1 cellular context compared by ENCODE assay signal in the genomic region with DNA sequence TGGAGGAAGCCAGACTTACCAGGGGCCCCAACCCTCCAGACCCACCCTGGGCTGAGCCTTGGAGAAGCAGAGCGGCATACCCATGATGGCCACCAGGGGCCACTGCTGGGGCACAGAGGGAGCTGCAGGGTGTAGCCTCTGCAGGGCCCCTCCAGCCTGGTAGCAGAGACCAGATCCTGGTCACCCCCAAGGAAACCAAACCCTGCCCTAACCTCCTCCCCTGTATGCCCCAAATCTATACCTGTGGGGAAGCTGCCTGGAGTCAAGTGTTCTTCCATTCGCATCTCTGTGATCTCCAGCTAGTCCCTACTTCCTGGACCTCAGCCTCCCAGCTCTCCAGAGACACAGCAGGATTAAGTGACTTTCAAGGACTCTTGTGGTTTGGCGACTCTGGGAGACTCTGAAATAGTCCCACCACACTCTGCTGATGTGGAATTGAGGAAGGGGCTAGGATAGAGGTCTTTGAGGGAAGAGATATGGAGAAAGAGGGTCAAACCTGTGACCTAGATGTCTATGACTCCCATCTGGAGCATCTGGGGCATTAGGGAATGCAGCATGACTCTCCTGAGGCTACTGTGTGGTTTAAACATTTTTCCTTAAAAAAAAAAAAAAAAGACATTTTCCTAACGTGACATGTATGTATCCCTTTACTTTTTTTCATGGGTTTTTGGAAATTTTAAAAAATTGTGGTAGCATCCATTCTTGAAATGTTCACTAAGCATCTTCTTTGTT.
TF ChIP-seq lines count a peak whose summit lies in the region.

No MANE protein-coding gene starts in this region.

TF ChIP-seq in K562, 482 proteins besides CTCF, POLR2A, EP300 and RAD21 (continued from another document and continues in another):
- TF ChIP-seq, protein P1, sequence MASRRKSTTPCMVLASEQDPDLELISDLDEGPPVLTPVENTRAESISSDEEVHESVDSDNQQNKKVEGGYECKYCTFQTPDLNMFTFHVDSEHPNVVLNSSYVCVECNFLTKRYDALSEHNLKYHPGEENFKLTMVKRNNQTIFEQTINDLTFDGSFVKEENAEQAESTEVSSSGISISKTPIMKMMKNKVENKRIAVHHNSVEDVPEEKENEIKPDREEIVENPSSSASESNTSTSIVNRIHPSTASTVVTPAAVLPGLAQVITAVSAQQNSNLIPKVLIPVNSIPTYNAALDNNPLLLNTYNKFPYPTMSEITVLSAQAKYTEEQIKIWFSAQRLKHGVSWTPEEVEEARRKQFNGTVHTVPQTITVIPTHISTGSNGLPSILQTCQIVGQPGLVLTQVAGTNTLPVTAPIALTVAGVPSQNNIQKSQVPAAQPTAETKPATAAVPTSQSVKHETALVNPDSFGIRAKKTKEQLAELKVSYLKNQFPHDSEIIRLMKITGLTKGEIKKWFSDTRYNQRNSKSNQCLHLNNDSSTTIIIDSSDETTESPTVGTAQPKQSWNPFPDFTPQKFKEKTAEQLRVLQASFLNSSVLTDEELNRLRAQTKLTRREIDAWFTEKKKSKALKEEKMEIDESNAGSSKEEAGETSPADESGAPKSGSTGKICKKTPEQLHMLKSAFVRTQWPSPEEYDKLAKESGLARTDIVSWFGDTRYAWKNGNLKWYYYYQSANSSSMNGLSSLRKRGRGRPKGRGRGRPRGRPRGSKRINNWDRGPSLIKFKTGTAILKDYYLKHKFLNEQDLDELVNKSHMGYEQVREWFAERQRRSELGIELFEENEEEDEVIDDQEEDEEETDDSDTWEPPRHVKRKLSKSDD (conservative IDR thresholded peaks at IDR 0.05; ENCODE audit: low read length): no peak
- 0 out of 2 replicates have a peak, but pooled peaks have one; percentile 49 for TF ChIP-seq RHOXF2B (CRISPR knock-in tag; conservative IDR thresholded peaks at IDR 0.05)
- TF ChIP-seq GABPB2 (CRISPR knock-in tag; conservative IDR thresholded peaks at IDR 0.05): no peak
- TF ChIP-seq, protein P2, sequence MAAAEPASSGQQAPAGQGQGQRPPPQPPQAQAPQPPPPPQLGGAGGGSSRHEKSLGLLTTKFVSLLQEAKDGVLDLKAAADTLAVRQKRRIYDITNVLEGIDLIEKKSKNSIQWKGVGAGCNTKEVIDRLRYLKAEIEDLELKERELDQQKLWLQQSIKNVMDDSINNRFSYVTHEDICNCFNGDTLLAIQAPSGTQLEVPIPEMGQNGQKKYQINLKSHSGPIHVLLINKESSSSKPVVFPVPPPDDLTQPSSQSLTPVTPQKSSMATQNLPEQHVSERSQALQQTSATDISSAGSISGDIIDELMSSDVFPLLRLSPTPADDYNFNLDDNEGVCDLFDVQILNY (CRISPR knock-in tag; IDR thresholded peaks at IDR 0.05): no peak
- no peak for TF ChIP-seq EP400 (IDR thresholded peaks at IDR 0.05)
- TF ChIP-seq RBBP5 (IDR thresholded peaks at IDR 0.05; ENCODE audit: borderline replicate concordance, insufficient read depth, low read length, poor library complexity, severe bottlenecking): no peak
- no peak for TF ChIP-seq CCAR2 (IDR thresholded peaks at IDR 0.05; ENCODE audit: low read depth, low read length)
- TF ChIP-seq ZBTB33 (CRISPR knock-in tag; IDR thresholded peaks at IDR 0.05): no peak
- TF ChIP-seq DNMT1 (IDR thresholded peaks at IDR 0.05): no peak
- TF ChIP-seq SNIP1 (IDR thresholded peaks at IDR 0.05; ENCODE audit: low read depth): no peak
- no peak for TF ChIP-seq NFIC (IDR thresholded peaks at IDR 0.05)
- TF ChIP-seq SLC30A9 (CRISPR knock-in tag; IDR thresholded peaks at IDR 0.05): no peak
- no peak for TF ChIP-seq PHTF2 (CRISPR knock-in tag; IDR thresholded peaks at IDR 0.05)
- TF ChIP-seq, protein P3, sequence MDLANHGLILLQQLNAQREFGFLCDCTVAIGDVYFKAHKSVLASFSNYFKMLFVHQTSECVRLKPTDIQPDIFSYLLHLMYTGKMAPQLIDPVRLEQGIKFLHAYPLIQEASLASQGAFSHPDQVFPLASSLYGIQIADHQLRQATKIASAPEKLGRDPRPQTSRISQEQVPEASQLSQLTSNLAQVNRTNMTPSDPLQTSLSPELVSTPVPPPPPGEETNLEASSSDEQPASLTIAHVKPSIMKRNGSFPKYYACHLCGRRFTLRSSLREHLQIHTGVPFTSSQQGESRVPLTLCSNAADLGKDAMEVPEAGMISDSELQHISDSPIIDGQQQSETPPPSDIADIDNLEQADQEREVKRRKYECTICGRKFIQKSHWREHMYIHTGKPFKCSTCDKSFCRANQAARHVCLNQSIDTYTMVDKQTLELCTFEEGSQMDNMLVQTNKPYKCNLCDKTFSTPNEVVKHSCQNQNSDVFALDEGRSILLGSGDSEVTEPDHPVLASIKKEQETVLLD (IDR thresholded peaks at IDR 0.05): no peak
- no peak for TF ChIP-seq TAL1 (IDR thresholded peaks at IDR 0.05)
- TF ChIP-seq KAT7 (CRISPR knock-in tag; IDR thresholded peaks at IDR 0.05; ENCODE audit: borderline replicate concordance): no peak
- no peak for TF ChIP-seq NCOR1 (IDR thresholded peaks at IDR 0.05)
- 0 out of 2 replicates have a peak, but pooled peaks have one; percentile 18 for TF ChIP-seq BHLHE40 (IDR thresholded peaks at IDR 0.05; ENCODE audit: low read length)
- no peak for TF ChIP-seq TBL1XR1 (IDR thresholded peaks at IDR 0.05; ENCODE audit: low read length in 2 of 2)
- TF ChIP-seq CBFB (CRISPR knock-in tag; IDR thresholded peaks at IDR 0.05): peak; percentile 77; the same call in 1 of the 2 replicates
- TF ChIP-seq DIDO1 (tag; IDR thresholded peaks at IDR 0.05; ENCODE audit: low read depth): no peak
- TF ChIP-seq TSC22D4 (tag; IDR thresholded peaks at IDR 0.05): no peak
- TF ChIP-seq ZNF274 (IDR thresholded peaks at IDR 0.05; ENCODE audit: borderline replicate concordance, low read depth, low read length): no peak
- TF ChIP-seq ZBTB8A (IDR thresholded peaks at IDR 0.05; ENCODE audit: partially characterized antibody): no peak
- no peak for TF ChIP-seq POLR3A (IDR thresholded peaks at IDR 0.05; ENCODE audit: borderline replicate concordance, extremely low read depth, insufficient read depth, insufficient read length)
- TF ChIP-seq JUND (IDR thresholded peaks at IDR 0.05; ENCODE audit: borderline replicate concordance, low read depth, low read length): 0 out of 2 replicates have a peak, but pooled peaks have one; percentile 39
- TF ChIP-seq JUND (tag; IDR thresholded peaks at IDR 0.05; ENCODE audit: borderline replicate concordance, low read depth, low read length): no peak
- no peak for TF ChIP-seq RAD51 (IDR thresholded peaks at IDR 0.05; ENCODE audit: borderline replicate concordance, low read depth)
- no peak for TF ChIP-seq ZNF174 (CRISPR knock-in tag; IDR thresholded peaks at IDR 0.05)
- no peak for TF ChIP-seq SOX6 (IDR thresholded peaks at IDR 0.05)
- peak; percentile 69; the same call in 1 of the 2 replicates for TF ChIP-seq STAG1 (CRISPR knock-in tag; IDR thresholded peaks at IDR 0.05; ENCODE audit: borderline replicate concordance)
- no peak for TF ChIP-seq TAF7 (tag; IDR thresholded peaks at IDR 0.05)
- TF ChIP-seq VEZF1 (CRISPR knock-in tag; IDR thresholded peaks at IDR 0.05): no peak
- TF ChIP-seq RB1 (IDR thresholded peaks at IDR 0.05; ENCODE audit: low read depth): peak; percentile 45; the same call in 1 of the 2 replicates
- TF ChIP-seq ETS1 (conservative IDR thresholded peaks at IDR 0.05; ENCODE audit: control insufficient read depth, low read depth, low read length): no peak
- no peak for TF ChIP-seq ZNF407 (IDR thresholded peaks at IDR 0.05; ENCODE audit: low read depth)
- no peak for TF ChIP-seq ZNF436 (CRISPR knock-in tag; IDR thresholded peaks at IDR 0.05)
- TF ChIP-seq, protein P4, sequence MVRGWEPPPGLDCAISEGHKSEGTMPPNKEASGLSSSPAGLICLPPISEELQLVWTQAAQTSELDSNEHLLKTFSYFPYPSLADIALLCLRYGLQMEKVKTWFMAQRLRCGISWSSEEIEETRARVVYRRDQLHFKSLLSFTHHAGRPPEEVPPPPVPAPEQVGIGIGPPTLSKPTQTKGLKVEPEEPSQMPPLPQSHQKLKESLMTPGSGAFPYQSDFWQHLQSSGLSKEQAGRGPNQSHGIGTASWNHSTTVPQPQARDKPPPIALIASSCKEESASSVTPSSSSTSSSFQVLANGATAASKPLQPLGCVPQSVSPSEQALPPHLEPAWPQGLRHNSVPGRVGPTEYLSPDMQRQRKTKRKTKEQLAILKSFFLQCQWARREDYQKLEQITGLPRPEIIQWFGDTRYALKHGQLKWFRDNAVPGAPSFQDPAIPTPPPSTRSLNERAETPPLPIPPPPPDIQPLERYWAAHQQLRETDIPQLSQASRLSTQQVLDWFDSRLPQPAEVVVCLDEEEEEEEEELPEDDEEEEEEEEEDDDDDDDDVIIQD (CRISPR knock-in tag; IDR thresholded peaks at IDR 0.05): no peak
- no peak for TF ChIP-seq NBN (IDR thresholded peaks at IDR 0.05; ENCODE audit: low read depth)
- 0 out of 2 replicates have a peak, but pooled peaks have one; percentile 40 for TF ChIP-seq HDGF (IDR thresholded peaks at IDR 0.05)
- no peak for TF ChIP-seq ZNF77 (CRISPR knock-in tag; IDR thresholded peaks at IDR 0.05)
